1 cellular context compared by ENCODE assay signal in the genomic region with DNA sequence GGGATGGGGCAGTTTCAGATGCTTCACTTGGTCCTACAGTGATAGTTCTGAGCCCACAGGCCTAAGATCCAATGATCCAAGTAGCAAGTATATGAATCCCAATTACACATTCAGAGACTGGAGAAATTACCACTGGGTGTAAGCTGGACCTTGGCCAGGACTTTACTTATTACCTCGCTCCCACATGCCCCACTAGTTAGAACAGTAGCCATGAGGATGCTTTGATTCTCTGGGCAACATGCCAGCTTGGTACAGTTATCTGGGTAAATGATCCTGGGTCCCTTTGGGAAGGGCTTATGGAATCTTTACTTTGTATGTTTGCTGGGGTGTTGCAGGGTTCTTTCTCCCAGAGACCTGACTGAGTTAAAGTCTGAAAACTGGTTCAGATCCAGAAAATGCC.
TF ChIP-seq lines count a peak whose summit lies in the region.

No MANE protein-coding gene starts in this region.

TF ChIP-seq in K562, 482 proteins besides CTCF, POLR2A, EP300 and RAD21:
- TF ChIP-seq, protein P1, sequence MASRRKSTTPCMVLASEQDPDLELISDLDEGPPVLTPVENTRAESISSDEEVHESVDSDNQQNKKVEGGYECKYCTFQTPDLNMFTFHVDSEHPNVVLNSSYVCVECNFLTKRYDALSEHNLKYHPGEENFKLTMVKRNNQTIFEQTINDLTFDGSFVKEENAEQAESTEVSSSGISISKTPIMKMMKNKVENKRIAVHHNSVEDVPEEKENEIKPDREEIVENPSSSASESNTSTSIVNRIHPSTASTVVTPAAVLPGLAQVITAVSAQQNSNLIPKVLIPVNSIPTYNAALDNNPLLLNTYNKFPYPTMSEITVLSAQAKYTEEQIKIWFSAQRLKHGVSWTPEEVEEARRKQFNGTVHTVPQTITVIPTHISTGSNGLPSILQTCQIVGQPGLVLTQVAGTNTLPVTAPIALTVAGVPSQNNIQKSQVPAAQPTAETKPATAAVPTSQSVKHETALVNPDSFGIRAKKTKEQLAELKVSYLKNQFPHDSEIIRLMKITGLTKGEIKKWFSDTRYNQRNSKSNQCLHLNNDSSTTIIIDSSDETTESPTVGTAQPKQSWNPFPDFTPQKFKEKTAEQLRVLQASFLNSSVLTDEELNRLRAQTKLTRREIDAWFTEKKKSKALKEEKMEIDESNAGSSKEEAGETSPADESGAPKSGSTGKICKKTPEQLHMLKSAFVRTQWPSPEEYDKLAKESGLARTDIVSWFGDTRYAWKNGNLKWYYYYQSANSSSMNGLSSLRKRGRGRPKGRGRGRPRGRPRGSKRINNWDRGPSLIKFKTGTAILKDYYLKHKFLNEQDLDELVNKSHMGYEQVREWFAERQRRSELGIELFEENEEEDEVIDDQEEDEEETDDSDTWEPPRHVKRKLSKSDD (conservative IDR thresholded peaks at IDR 0.05; ENCODE audit: low read length): no peak
- TF ChIP-seq TGIF2 (CRISPR knock-in tag; IDR thresholded peaks at IDR 0.05): no peak
- TF ChIP-seq, protein P2, sequence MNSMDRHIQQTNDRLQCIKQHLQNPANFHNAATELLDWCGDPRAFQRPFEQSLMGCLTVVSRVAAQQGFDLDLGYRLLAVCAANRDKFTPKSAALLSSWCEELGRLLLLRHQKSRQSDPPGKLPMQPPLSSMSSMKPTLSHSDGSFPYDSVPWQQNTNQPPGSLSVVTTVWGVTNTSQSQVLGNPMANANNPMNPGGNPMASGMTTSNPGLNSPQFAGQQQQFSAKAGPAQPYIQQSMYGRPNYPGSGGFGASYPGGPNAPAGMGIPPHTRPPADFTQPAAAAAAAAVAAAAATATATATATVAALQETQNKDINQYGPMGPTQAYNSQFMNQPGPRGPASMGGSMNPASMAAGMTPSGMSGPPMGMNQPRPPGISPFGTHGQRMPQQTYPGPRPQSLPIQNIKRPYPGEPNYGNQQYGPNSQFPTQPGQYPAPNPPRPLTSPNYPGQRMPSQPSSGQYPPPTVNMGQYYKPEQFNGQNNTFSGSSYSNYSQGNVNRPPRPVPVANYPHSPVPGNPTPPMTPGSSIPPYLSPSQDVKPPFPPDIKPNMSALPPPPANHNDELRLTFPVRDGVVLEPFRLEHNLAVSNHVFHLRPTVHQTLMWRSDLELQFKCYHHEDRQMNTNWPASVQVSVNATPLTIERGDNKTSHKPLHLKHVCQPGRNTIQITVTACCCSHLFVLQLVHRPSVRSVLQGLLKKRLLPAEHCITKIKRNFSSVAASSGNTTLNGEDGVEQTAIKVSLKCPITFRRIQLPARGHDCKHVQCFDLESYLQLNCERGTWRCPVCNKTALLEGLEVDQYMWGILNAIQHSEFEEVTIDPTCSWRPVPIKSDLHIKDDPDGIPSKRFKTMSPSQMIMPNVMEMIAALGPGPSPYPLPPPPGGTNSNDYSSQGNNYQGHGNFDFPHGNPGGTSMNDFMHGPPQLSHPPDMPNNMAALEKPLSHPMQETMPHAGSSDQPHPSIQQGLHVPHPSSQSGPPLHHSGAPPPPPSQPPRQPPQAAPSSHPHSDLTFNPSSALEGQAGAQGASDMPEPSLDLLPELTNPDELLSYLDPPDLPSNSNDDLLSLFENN (IDR thresholded peaks at IDR 0.05; ENCODE audit: low read depth in 2 of 2, low read length in 2 of 2): no peak
- TF ChIP-seq NFIC (IDR thresholded peaks at IDR 0.05): peak; percentile 40; the same call in 1 of the 2 replicates
- TF ChIP-seq, protein P3, sequence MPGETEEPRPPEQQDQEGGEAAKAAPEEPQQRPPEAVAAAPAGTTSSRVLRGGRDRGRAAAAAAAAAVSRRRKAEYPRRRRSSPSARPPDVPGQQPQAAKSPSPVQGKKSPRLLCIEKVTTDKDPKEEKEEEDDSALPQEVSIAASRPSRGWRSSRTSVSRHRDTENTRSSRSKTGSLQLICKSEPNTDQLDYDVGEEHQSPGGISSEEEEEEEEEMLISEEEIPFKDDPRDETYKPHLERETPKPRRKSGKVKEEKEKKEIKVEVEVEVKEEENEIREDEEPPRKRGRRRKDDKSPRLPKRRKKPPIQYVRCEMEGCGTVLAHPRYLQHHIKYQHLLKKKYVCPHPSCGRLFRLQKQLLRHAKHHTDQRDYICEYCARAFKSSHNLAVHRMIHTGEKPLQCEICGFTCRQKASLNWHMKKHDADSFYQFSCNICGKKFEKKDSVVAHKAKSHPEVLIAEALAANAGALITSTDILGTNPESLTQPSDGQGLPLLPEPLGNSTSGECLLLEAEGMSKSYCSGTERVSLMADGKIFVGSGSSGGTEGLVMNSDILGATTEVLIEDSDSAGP (CRISPR knock-in tag; IDR thresholded peaks at IDR 0.05): no peak
- no peak for TF ChIP-seq ZNF24 (IDR thresholded peaks at IDR 0.05)
- TF ChIP-seq, protein P4, sequence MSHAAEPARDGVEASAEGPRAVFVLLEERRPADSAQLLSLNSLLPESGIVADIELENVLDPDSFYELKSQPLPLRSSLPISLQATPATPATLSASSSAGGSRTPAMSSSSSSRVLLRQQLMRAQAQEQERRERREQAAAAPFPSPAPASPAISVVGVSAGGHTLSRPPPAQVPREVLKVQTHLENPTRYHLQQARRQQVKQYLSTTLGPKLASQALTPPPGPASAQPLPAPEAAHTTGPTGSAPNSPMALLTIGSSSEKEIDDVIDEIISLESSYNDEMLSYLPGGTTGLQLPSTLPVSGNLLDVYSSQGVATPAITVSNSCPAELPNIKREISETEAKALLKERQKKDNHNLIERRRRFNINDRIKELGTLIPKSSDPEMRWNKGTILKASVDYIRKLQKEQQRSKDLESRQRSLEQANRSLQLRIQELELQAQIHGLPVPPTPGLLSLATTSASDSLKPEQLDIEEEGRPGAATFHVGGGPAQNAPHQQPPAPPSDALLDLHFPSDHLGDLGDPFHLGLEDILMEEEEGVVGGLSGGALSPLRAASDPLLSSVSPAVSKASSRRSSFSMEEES (CRISPR knock-in tag; IDR thresholded peaks at IDR 0.05): no peak
- TF ChIP-seq PRMT5 (CRISPR knock-in tag; IDR thresholded peaks at IDR 0.05): no peak
